Comparison of ENCODE assay signal across 10 cellular contexts in genomic region chr12:30533518-30533917, GRCh38.
"Had no signal": no experiment of that assay in that cellular context is flagged by ENCODE, and none has a peak within 500 bp of the region (broad histone marks: within the 10 kb centered on the region; RNA-seq: fewer than 3 reads in every experiment).

No MANE protein-coding gene starts in this region.

- DNase-seq: activated effector memory CD4-positive, alpha-beta T cell treated with Interleukin-2 at 50 U/mL for 16 hours; body of pancreas; effector memory CD8-positive, alpha-beta T cell; left ventricle myocardium superior; ovary; stimulated activated CD4-positive, alpha-beta T cell treated with anti-CD3 and anti-CD28 coated beads, Interleukin-12 subunit alpha, Interleukin-12 subunit beta, amount 100 ng/mL, for 4 hours; stimulated activated CD4-positive, alpha-beta T cell treated with anti-CD3 and anti-CD28 coated beads, Interleukin-2, amount 100 ng/mL, for 48 hours; T-helper 2 cell; testis had no signal

- H3K4me1 ChIP-seq: testis had no signal

- H3K27ac ChIP-seq: body of pancreas, ovary, testis had no signal

- H3K9me3 ChIP-seq: body of pancreas, ovary, testis had no signal

- H3K27me3 ChIP-seq: body of pancreas, ovary, testis had no signal

- H3K4me3 ChIP-seq: body of pancreas, ovary, testis had no signal

- H3K36me3 ChIP-seq: ovary had no signal

- ATAC-seq: activated CD4-positive, CD25-positive, alpha-beta regulatory T cell treated with anti-CD3 and anti-CD28 coated beads, Interleukin-2, amount 50 U/mL, for 24 hours; body of pancreas; effector memory CD8-positive, alpha-beta T cell; left ventricle myocardium superior had no signal
